In genomic region chr11:85826096-85826855, GRCh38 we compare ENCODE assay signal across 8 cellular contexts. TPM values are rescaled to one million over a fixed set of nuclear protein-coding genes. Genes with fewer than 3 reads are reported as not detected.
DNase-seq lines count a peak whose midpoint lies in the region; ATAC-seq and TF ChIP-seq lines count a peak whose summit lies in the region.

No MANE protein-coding gene starts in this region.

- intact Hi-C loops in Right ventricle myocardium inferior (cut with DNase I): loop anchor here (5.0 kb wide), 2 partner anchors 134 to 229 kb away; no protein-coding TSS in a partner anchor
- intact Hi-C loops in cardiac septum (cut with DNase I): loop anchor here (10.0 kb wide), 1 partner anchor 131 kb away; no protein-coding TSS in a partner anchor
- intact Hi-C loops in activated T-helper 2 cell treated with anti-CD3 and anti-CD28 coated beads, Interferon-gamma antibody, Interleukin-2, Interleukin-4, amounts not matched to agents 10 μg/mL and 5 μg/mL and 100 μg/mL, durations not matched to agents 14 hours and 24 hours and 36 hours (cut with micrococcal nuclease): loop anchor here (5.0 kb wide), 5 partner anchors 44 to 391 kb away; partner anchors contain the start of gene TMEM126A
- intact Hi-C loops in heart right ventricle (cut with DNase I): loop anchor here (2.0 to 10.0 kb wide), 9 partner anchors 121 to 644 kb away; no protein-coding TSS in a partner anchor

- H3K4me3 ChIP-seq in KMS-11 (IDR thresholded peaks at IDR 0.05; ENCODE audit: insufficient read depth, low read depth, low read length) (no peak overlapping the region), heart right ventricle (no peak overlapping the region)

- H3K4me1 Mint-ChIP-seq in activated T-helper 2 cell treated with anti-CD3 and anti-CD28 coated beads, Interferon-gamma antibody, Interleukin-2, Interleukin-4, amounts not matched to agents 10 μg/mL and 5 μg/mL and 100 μg/mL, durations not matched to agents 14 hours and 24 hours and 36 hours (ENCODE audit: low read depth): peaks cover 67% of the 10 kb centered on the region
- peaks cover 70% of the 10 kb centered on the region for H3K4me1 Mint-ChIP-seq in stimulated activated effector memory CD8-positive, alpha-beta T cell treated with anti-CD3 and anti-CD28 coated beads, Interleukin-12 subunit alpha, Interleukin-12 subunit beta, amount 100 ng/mL, for 72 hours

- H3K4me3 Mint-ChIP-seq in activated T-helper 2 cell treated with anti-CD3 and anti-CD28 coated beads, Interferon-gamma antibody, Interleukin-2, Interleukin-4, amounts not matched to agents 10 μg/mL and 5 μg/mL and 100 μg/mL, durations not matched to agents 14 hours and 24 hours and 36 hours (ENCODE audit: low read depth): no peak overlapping the region
- H3K4me3 Mint-ChIP-seq in stimulated activated effector memory CD8-positive, alpha-beta T cell treated with anti-CD3 and anti-CD28 coated beads, Interleukin-12 subunit alpha, Interleukin-12 subunit beta, amount 100 ng/mL, for 72 hours: peak overlapping the region; percentile 52

- no peak overlapping the region for H3K4me2 ChIP-seq in KMS-11

- H2AFZ ChIP-seq in KMS-11 (ENCODE audit: low read depth): no peak overlapping the region

- no peak overlapping the region for H3K9ac ChIP-seq in KMS-11

- no peaks in the 10 kb centered on the region for H3K27me3 ChIP-seq in KMS-11 (ENCODE audit: insufficient read depth, low read depth)
- H3K27me3 ChIP-seq in heart right ventricle: no peaks in the 10 kb centered on the region

- H3K36me3 ChIP-seq in KMS-11 (ENCODE audit: insufficient read depth) (no peaks in the 10 kb centered on the region), heart right ventricle (no peaks in the 10 kb centered on the region)

- H3K9me3 Mint-ChIP-seq in activated T-helper 2 cell treated with anti-CD3 and anti-CD28 coated beads, Interferon-gamma antibody, Interleukin-2, Interleukin-4, amounts not matched to agents 10 μg/mL and 5 μg/mL and 100 μg/mL, durations not matched to agents 14 hours and 24 hours and 36 hours: no peaks in the 10 kb centered on the region
- no peaks in the 10 kb centered on the region for H3K9me3 Mint-ChIP-seq in stimulated activated effector memory CD8-positive, alpha-beta T cell treated with anti-CD3 and anti-CD28 coated beads, Interleukin-12 subunit alpha, Interleukin-12 subunit beta, amount 100 ng/mL, for 72 hours

- no peaks in the 10 kb centered on the region for H3K36me3 Mint-ChIP-seq in activated T-helper 2 cell treated with anti-CD3 and anti-CD28 coated beads, Interferon-gamma antibody, Interleukin-2, Interleukin-4, amounts not matched to agents 10 μg/mL and 5 μg/mL and 100 μg/mL, durations not matched to agents 14 hours and 24 hours and 36 hours (ENCODE audit: low read depth)
- H3K36me3 Mint-ChIP-seq in stimulated activated effector memory CD8-positive, alpha-beta T cell treated with anti-CD3 and anti-CD28 coated beads, Interleukin-12 subunit alpha, Interleukin-12 subunit beta, amount 100 ng/mL, for 72 hours: no peaks in the 10 kb centered on the region

- H4K20me1 ChIP-seq in KMS-11 (ENCODE audit: insufficient read depth): no peaks in the 10 kb centered on the region

- peaks cover 0 to 4% (median 0%) of the 10 kb centered on the region in 11 donors for H3K9me3 ChIP-seq in heart right ventricle

- peaks cover 9% of the 10 kb centered on the region for H3K4me1 ChIP-seq in KMS-11 (ENCODE audit: low read depth, poor library complexity, severe bottlenecking)
- H3K4me1 ChIP-seq in heart right ventricle: peaks cover 0 to 32% (median 0%) of the 10 kb centered on the region in 9 donors

- ATAC-seq in Right ventricle myocardium inferior (peak; percentile 44), heart right ventricle (peak in 7 of 8 donors; percentile 62 to 80 (median 70)), GM18520 (IDR thresholded peaks at IDR 0.05; ENCODE audit: unreplicated experiment) (no peak)
- ATAC-seq in stimulated activated effector memory CD8-positive, alpha-beta T cell treated with anti-CD3 and anti-CD28 coated beads, Interleukin-12 subunit alpha, Interleukin-12 subunit beta, amount 100 ng/mL, for 72 hours: no peak

- H3K27ac Mint-ChIP-seq in activated T-helper 2 cell treated with anti-CD3 and anti-CD28 coated beads, Interferon-gamma antibody, Interleukin-2, Interleukin-4, amounts not matched to agents 10 μg/mL and 5 μg/mL and 100 μg/mL, durations not matched to agents 14 hours and 24 hours and 36 hours: peak overlapping the region; percentile 62
- peak overlapping the region; percentile 97 for H3K27ac Mint-ChIP-seq in stimulated activated effector memory CD8-positive, alpha-beta T cell treated with anti-CD3 and anti-CD28 coated beads, Interleukin-12 subunit alpha, Interleukin-12 subunit beta, amount 100 ng/mL, for 72 hours

- H3K79me2 ChIP-seq in KMS-11 (ENCODE audit: insufficient read depth, low read depth): no peaks in the 10 kb centered on the region

- H3K27ac ChIP-seq in KMS-11 (no peak overlapping the region), heart right ventricle (no peak overlapping the region)

- WGBS in heart right ventricle, 2 donors: 71 to 72% methylated on average over 7 of the region's 7 CpGs

- no peaks in the 10 kb centered on the region for H3K27me3 Mint-ChIP-seq in activated T-helper 2 cell treated with anti-CD3 and anti-CD28 coated beads, Interferon-gamma antibody, Interleukin-2, Interleukin-4, amounts not matched to agents 10 μg/mL and 5 μg/mL and 100 μg/mL, durations not matched to agents 14 hours and 24 hours and 36 hours (ENCODE audit: low read depth)

- DNase-seq in Right ventricle myocardium inferior (ENCODE audit: missing footprints) (no peak), cardiac septum (ENCODE audit: low spot score) (no peak), heart right ventricle (peak; percentile 37 to 40)
- DNase-seq in activated T-helper 2 cell treated with anti-CD3 and anti-CD28 coated beads, Interferon-gamma antibody, Interleukin-2, Interleukin-4, amounts not matched to agents 10 μg/mL and 5 μg/mL and 100 μg/mL, durations not matched to agents 14 hours and 24 hours and 36 hours (ENCODE audit: low spot score): no peak
- DNase-seq in stimulated activated effector memory CD8-positive, alpha-beta T cell treated with anti-CD3 and anti-CD28 coated beads, Interleukin-12 subunit alpha, Interleukin-12 subunit beta, amount 100 ng/mL, for 72 hours (ENCODE audit: low spot score in 2 of 2): no peak
- DNase-seq in effector CD4-positive, alpha-beta T cell: no peak

- TF ChIP-seq CTCF in KMS-11 (conservative IDR thresholded peaks at IDR 0.05; ENCODE audit: low read depth, low read length) (peak; percentile 40), heart right ventricle (IDR thresholded peaks at IDR 0.05) (peak; percentile 25 to 68 (median 57))

RNA-seq across cellular contexts. Expression of gene SYTL2, which starts 15.3 kb away (rescaled TPM):
- total RNA-seq in Right ventricle myocardium inferior (2.4 TPM), cardiac septum (14.2 TPM), heart right ventricle (10 to 100 TPM in 1 of 10 donors, 1 to 10 TPM in 9; 3.5 to 16.1 (median 5.3) TPM)
- total RNA-seq in activated T-helper 2 cell treated with anti-CD3 and anti-CD28 coated beads, Interferon-gamma antibody, Interleukin-2, Interleukin-4, amounts not matched to agents 10 μg/mL and 5 μg/mL and 100 μg/mL, durations not matched to agents 14 hours and 24 hours and 36 hours: 16.0 and 17.3 TPM in 2 replicates
- polyA plus RNA-seq in heart right ventricle: 1 to 10 TPM; 2.9 to 5.3 TPM

RNA-seq across cellular contexts. Expression of gene CCDC83, which starts 28.9 kb away (rescaled TPM):
- total RNA-seq in Right ventricle myocardium inferior: not detected
- total RNA-seq in cardiac septum: not detected
- total RNA-seq in activated T-helper 2 cell treated with anti-CD3 and anti-CD28 coated beads, Interferon-gamma antibody, Interleukin-2, Interleukin-4, amounts not matched to agents 10 μg/mL and 5 μg/mL and 100 μg/mL, durations not matched to agents 14 hours and 24 hours and 36 hours: not detected in 2 replicates
- total RNA-seq in heart right ventricle: not detected
- polyA plus RNA-seq in heart right ventricle: not detected

Comparison
In these comparisons a context has a peak if more than half of its experiments do, and no peak if none do; other contexts are left out.
1. DNase-seq: peak in heart right ventricle (2 of 2); none in Right ventricle myocardium inferior (single experiment), cardiac septum (single experiment), activated T-helper 2 cell treated with anti-CD3 and anti-CD28 coated beads, Interferon-gamma antibody, Interleukin-2, Interleukin-4, amounts not matched to agents 10 μg/mL and 5 μg/mL and 100 μg/mL, durations not matched to agents 14 hours and 24 hours and 36 hours (single experiment), stimulated activated effector memory CD8-positive, alpha-beta T cell treated with anti-CD3 and anti-CD28 coated beads, Interleukin-12 subunit alpha, Interleukin-12 subunit beta, amount 100 ng/mL, for 72 hours (0 of 2) and effector CD4-positive, alpha-beta T cell (single experiment).
2. ATAC-seq: peak in Right ventricle myocardium inferior (single experiment) and heart right ventricle (7 of 8); none in stimulated activated effector memory CD8-positive, alpha-beta T cell treated with anti-CD3 and anti-CD28 coated beads, Interleukin-12 subunit alpha, Interleukin-12 subunit beta, amount 100 ng/mL, for 72 hours (single experiment) and GM18520 (single experiment).